In genomic region chr9:87498046-87498815, GRCh38 we compare ENCODE assay signal across 8 cellular contexts.
A peak's percentile ranks its signal among the peaks of the same experiment; 100 is the strongest.
DNase-seq lines count a peak whose midpoint lies in the region; ATAC-seq and TF ChIP-seq lines count a peak whose summit lies in the region.

No MANE protein-coding gene starts in this region.

- peak; percentile 76 for DNase-seq in AG20443 (ENCODE audit: low spot score)
- peak; percentile 60 for DNase-seq in activated CD8-positive, alpha-beta memory T cell treated with anti-CD3 and anti-CD28 coated beads, Interleukin-2, amount 50 U/mL, for 48 hours
- DNase-seq in glomerular visceral epithelial cell (ENCODE audit: extremely low spot score), result peak; percentile 64
- DNase-seq in nucleus accumbens (lab: John Stamatoyannopoulos, UW), result peak in 42 of 56 donors; percentile 8 to 78 (median 44)
- DNase-seq in NK-92 (lab: John Stamatoyannopoulos, UW; ENCODE audit: unreplicated experiment), result no peak
- DNase-seq in T-helper 1 cell, result no peak

- ATAC-seq in GM18505 (IDR thresholded peaks at IDR 0.05; ENCODE audit: unreplicated experiment) (peak; percentile 28), HG03565 (IDR thresholded peaks at IDR 0.05; ENCODE audit: unreplicated experiment) (peak; percentile 0)

- peak; percentile 34 for TF ChIP-seq POLR2A in GM18505 (IDR thresholded peaks at IDR 0.05; ENCODE audit: borderline replicate concordance, extremely low read depth, insufficient read depth, insufficient read length)

Comparison
In these comparisons a context has a peak if more than half of its experiments do, and no peak if none do; other contexts are left out.
1. DNase-seq: peak in AG20443 (single experiment), activated CD8-positive, alpha-beta memory T cell treated with anti-CD3 and anti-CD28 coated beads, Interleukin-2, amount 50 U/mL, for 48 hours (single experiment), glomerular visceral epithelial cell (single experiment) and nucleus accumbens (42 of 56); none in NK-92 (single experiment) and T-helper 1 cell (0 of 5).